1 cellular context compared by ENCODE assay signal in the genomic region with DNA sequence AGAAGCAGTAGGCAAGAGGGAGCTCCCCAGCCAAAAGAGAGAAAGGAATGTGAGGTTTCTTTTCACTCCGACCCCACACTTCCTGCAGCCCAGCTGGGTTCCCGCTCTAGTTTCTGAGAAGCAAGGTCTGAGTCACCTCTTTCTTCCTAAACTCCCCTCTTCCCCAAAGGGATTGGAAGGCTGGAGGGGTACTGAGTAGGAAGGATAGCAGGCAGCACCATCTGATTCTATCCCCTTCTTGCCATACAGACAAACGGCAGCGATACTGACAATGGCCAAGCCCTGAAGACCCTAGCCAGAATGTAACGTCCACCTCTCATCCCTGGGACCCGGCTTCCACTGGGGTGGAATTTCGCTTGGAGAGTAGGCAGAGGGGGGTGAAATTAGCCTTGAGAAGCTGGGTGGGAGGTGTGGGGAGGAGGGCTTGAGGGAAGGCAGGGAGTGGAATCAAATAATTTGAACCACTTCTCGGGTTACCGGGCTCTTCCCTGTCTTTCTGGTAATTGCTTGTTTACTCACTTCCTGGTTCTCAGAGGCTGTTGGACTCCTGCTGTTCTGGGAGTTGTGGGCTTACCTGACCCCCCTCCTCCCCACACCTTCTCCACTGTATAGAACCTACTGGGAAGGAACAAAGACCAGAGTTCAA.
TF ChIP-seq lines count a peak whose summit lies in the region.

No MANE protein-coding gene starts in this region.

TF ChIP-seq in endothelial cell of umbilical vein, 7 proteins besides CTCF, POLR2A, EP300 and RAD21 (continued from another document):
- TF ChIP-seq EZH2 (IDR thresholded peaks at IDR 0.05; ENCODE audit: borderline replicate concordance, low read depth, low read length, severe bottlenecking) (no peak), MYC (IDR thresholded peaks at IDR 0.05; ENCODE audit: low read depth, low read length) (no peak)
